ENCODE assay signal across 11 cellular contexts in genomic region chr9:35974800-35975199, GRCh38.
"Had no signal": no experiment of that assay in that cellular context is flagged by ENCODE, and none has a peak within 500 bp of the region (broad histone marks: within the 10 kb centered on the region; RNA-seq: fewer than 3 reads in every experiment).

No MANE protein-coding gene starts in this region.

- ATAC-seq: GM23338, HCT116 had no signal

- H3K9me3 ChIP-seq: HAP-1 had no signal

- H3K4me1 ChIP-seq: HAP-1 had no signal

- H3K4me3 ChIP-seq: GM23248, GM23338, HAP-1 had no signal

- DNase-seq: GM23248, GOT3, H7, H9, HCEC 1CT, HFFc6 had no signal

- H3K27ac ChIP-seq: GM23248 had no signal

- H3K36me3 ChIP-seq: HAP-1 had no signal

- FAIRE-seq: H1, H54 had no signal
